In genomic region chr20:45338121-45339030, GRCh38 we compare ENCODE assay signal across 8 cellular contexts. TPM values are rescaled to one million over a fixed set of nuclear protein-coding genes. Genes with fewer than 3 reads are reported as not detected.
DNase-seq lines count a peak whose midpoint lies in the region; ATAC-seq, FAIRE-seq and TF ChIP-seq lines count a peak whose summit lies in the region.
"Had no signal": no experiment of that assay in that cellular context is flagged by ENCODE, and none has a peak within 500 bp of the region (broad histone marks: within the 10 kb centered on the region; RNA-seq: fewer than 3 reads in every experiment).

No MANE protein-coding gene starts in this region.

- CTCF ChIA-PET in A549 (lab: Yijun Ruan, JAX), result interaction anchor here (0.7 to 9.3 kb wide), 10 partner anchors 9 to 433 kb away, joined by 3 to 82 read pairs (median 6); partner anchors contain the start of gene SYS1

- H3K27ac ChIP-seq in A549, result peak overlapping the region; percentile 84 to 96
- H3K27ac ChIP-seq in body of pancreas, result peak overlapping the region; percentile 91 to 99 (median 98)
- H3K27ac ChIP-seq in mesodermal cell (ENCODE audit: low read depth, low read length, severe bottlenecking), result peak overlapping the region; percentile 96
- H3K27ac ChIP-seq: ovary had no signal

- TF ChIP-seq POLR2A in A549 (IDR thresholded peaks at IDR 0.05; ENCODE audit: low read length) (no peak), body of pancreas (IDR thresholded peaks at IDR 0.05) (no peak)

- no peak overlapping the region for H3K4me3 ChIP-seq in A549
- H3K4me3 ChIP-seq in body of pancreas, result no peak overlapping the region
- H3K4me3 ChIP-seq in mesodermal cell (ENCODE audit: extremely low read depth, insufficient read depth, low read length, poor library complexity, severe bottlenecking), result no peak overlapping the region
- H3K4me3 ChIP-seq: ovary had no signal

- DNase-seq in A549 (ENCODE audit: low read depth in 1 of 2, low spot score in 1 of 2), result no peak
- DNase-seq in body of pancreas, result peak in 1 of 4 donors; percentile 52
- no peak for DNase-seq in SIG-M5 treated with dmso at 0.1 percent for 504 hours (lab: John Stamatoyannopoulos, UW; ENCODE audit: unreplicated experiment)
- DNase-seq in left lobe of liver (ENCODE audit: low spot score), result no peak
- no peak for DNase-seq in RKO (ENCODE audit: low spot score)

- TF ChIP-seq EP300 in A549 (IDR thresholded peaks at IDR 0.05), result no peak

- intact Hi-C loops in body of pancreas (cut with DNase I), result no loop called here

- no peak for TF ChIP-seq RAD21 in A549 (conservative IDR thresholded peaks at IDR 0.05 in 1 of 2, IDR thresholded peaks at IDR 0.05 in 1 of 2)

- H3K9me3 ChIP-seq in A549 (no peaks in the 10 kb centered on the region), body of pancreas (no peaks in the 10 kb centered on the region), mesodermal cell (ENCODE audit: control insufficient read depth, low read length) (no peaks in the 10 kb centered on the region)
- H3K9me3 ChIP-seq: ovary had no signal

- 84% methylated on average over 11 of the region's 11 CpGs for WGBS in A549 (ENCODE audit: missing lambda C conversion rate)
- WGBS in body of pancreas, 2 donors, result 72 to 76% methylated on average over 8 to 11 of the region's 11 CpGs
- 54 to 78% methylated on average over 4 to 9 of the region's 11 CpGs for WGBS in mesodermal cell (ENCODE audit: insufficient coverage in 2 of 2), 2 experiments

- no peak for FAIRE-seq in A549 (lab: Jason Lieb, UNC)

- H3K4me1 ChIP-seq in A549 (peaks cover 84% of the 10 kb centered on the region), body of pancreas (peaks cover 83% of the 10 kb centered on the region), mesodermal cell (ENCODE audit: control insufficient read depth, insufficient read depth, low read length, poor library complexity, severe bottlenecking) (peaks cover 70% of the 10 kb centered on the region)

- peak overlapping the region; percentile 80 for H3K4me2 ChIP-seq in A549

- no peaks in the 10 kb centered on the region for H3K27me3 ChIP-seq in body of pancreas
- H3K27me3 ChIP-seq: ovary had no signal

- no peak for TF ChIP-seq CTCF in A549 (IDR thresholded peaks at IDR 0.05)
- TF ChIP-seq CTCF in body of pancreas (IDR thresholded peaks at IDR 0.05), result no peak

- H3K36me3 ChIP-seq in body of pancreas (replicated peaks in 1 of 2; ENCODE audit: insufficient read depth in 1 of 2, low read depth in 2 of 2), result peaks cover 2 to 6% of the 10 kb centered on the region in 2 donors
- H3K36me3 ChIP-seq in mesodermal cell (ENCODE audit: control insufficient read depth, insufficient read depth, low read length), result peaks cover 56% of the 10 kb centered on the region
- H3K36me3 ChIP-seq: ovary had no signal

- POLR2A ChIA-PET in A549 (lab: Yijun Ruan, JAX), result interaction anchor here (4.2 kb wide), 1 partner anchor 9 kb away, joined by 46 read pairs; the partner anchor contains the start of gene SDC4

- ATAC-seq in A549 (no peak), body of pancreas (no peak), left lobe of liver (no peak)

TF ChIP-seq in A549, 52 proteins besides CTCF, POLR2A, EP300 and RAD21:
- TF ChIP-seq TFCP2L1 (CRISPR knock-in tag; IDR thresholded peaks at IDR 0.05) (no peak), KDM5A (IDR thresholded peaks at IDR 0.05) (no peak), ELK1 (IDR thresholded peaks at IDR 0.05; ENCODE audit: low read depth, low read length) (no peak), FOSB (CRISPR knock-in tag; IDR thresholded peaks at IDR 0.05) (no peak), REST (IDR thresholded peaks at IDR 0.05) (no peak), CBX8 (IDR thresholded peaks at IDR 0.05) (no peak), ZC3H11A (IDR thresholded peaks at IDR 0.05) (no peak), RCOR1 (IDR thresholded peaks at IDR 0.05; ENCODE audit: low read depth, low read length) (no peak), HOXB13 (CRISPR knock-in tag; IDR thresholded peaks at IDR 0.05; ENCODE audit: low read depth) (no peak)

RNA-seq across cellular contexts. Expression of gene SDC4, which starts 9.8 kb away (rescaled TPM):
- polyA plus RNA-seq in A549 (2011; rRNA removed) (27.4 and 29.0 TPM in 2 replicates), A549 (2017; fragmentation: RNase III; extraction: RNeasy Plus Mini Kit Qiagen cat#74134 plus additional on column Dnase treatment) (35.6 to 40.2 TPM (median 39.2 TPM) in 3 replicates)
- 13.1 and 17.7 TPM in 2 replicates for polyA plus RNA-seq in A549 (2012; cell fraction: cytosol; rRNA removed)
- 12.6 and 21.5 TPM in 2 replicates for polyA plus RNA-seq in A549 (2012; cell fraction: nucleus; rRNA removed)
- polyA minus RNA-seq in A549 (2011; rRNA and poly(A)+ RNA removed), result 43.3 and 43.7 TPM in 2 replicates
- total RNA-seq in body of pancreas (10 to 100 TPM; 62.0 to 97.6 TPM), left lobe of liver (89.3 TPM)
- polyA plus RNA-seq in mesodermal cell (2013, experiment 1 of 2), result 119 TPM
- 125 TPM for polyA plus RNA-seq in mesodermal cell (2013, experiment 2 of 2)

RNA-seq across cellular contexts. Expression of gene SYS1, which starts 24.6 kb away (rescaled TPM):
- polyA plus RNA-seq in A549 (2011; rRNA removed) (27.6 and 30.5 TPM in 2 replicates), A549 (2017; fragmentation: RNase III; extraction: RNeasy Plus Mini Kit Qiagen cat#74134 plus additional on column Dnase treatment) (20.2 to 20.5 TPM (median 20.2 TPM) in 3 replicates)
- polyA plus RNA-seq in A549 (2012; cell fraction: cytosol; rRNA removed), result 46.0 and 62.2 TPM in 2 replicates
- 54.1 and 71.4 TPM in 2 replicates for polyA plus RNA-seq in A549 (2012; cell fraction: nucleus; rRNA removed)
- polyA minus RNA-seq in A549 (2011; rRNA and poly(A)+ RNA removed), result 47.1 and 63.5 TPM in 2 replicates
- total RNA-seq in body of pancreas (10 to 100 TPM; 14.2 to 15.3 TPM), left lobe of liver (16.9 TPM)
- 14.7 TPM for polyA plus RNA-seq in mesodermal cell (2013, experiment 1 of 2)
- 12.0 TPM for polyA plus RNA-seq in mesodermal cell (2013, experiment 2 of 2)

RNA-seq across cellular contexts. Expression of gene MATN4, which starts 30.3 kb away (rescaled TPM):
- polyA plus RNA-seq in A549 (2011; rRNA removed) (0.04 TPM in 1 of 2 replicates, not detected in the other), A549 (2017; fragmentation: RNase III; extraction: RNeasy Plus Mini Kit Qiagen cat#74134 plus additional on column Dnase treatment) (0.05 to 0.08 TPM (median 0.05 TPM) in 3 replicates)
- 0.14 and 0.17 TPM in 2 replicates for polyA plus RNA-seq in A549 (2012; cell fraction: cytosol; rRNA removed)
- polyA plus RNA-seq in A549 (2012; cell fraction: nucleus; rRNA removed), result 0.37 and 0.49 TPM in 2 replicates
- not detected in 2 replicates for polyA minus RNA-seq in A549 (2011; rRNA and poly(A)+ RNA removed)
- total RNA-seq in body of pancreas (1 to 10 TPM; 4.9 to 5.3 TPM), left lobe of liver (not detected)
- polyA plus RNA-seq in mesodermal cell (2013, experiment 1 of 2), result 0.59 TPM
- polyA plus RNA-seq in mesodermal cell (2013, experiment 2 of 2), result 0.20 TPM
- polyA plus RNA-seq: ovary had no signal

RNA-seq across cellular contexts. Expression of gene RBPJL, which starts 31.7 kb away (rescaled TPM):
- polyA plus RNA-seq in A549 (2011; rRNA removed) (not detected in 2 replicates), A549 (2017; fragmentation: RNase III; extraction: RNeasy Plus Mini Kit Qiagen cat#74134 plus additional on column Dnase treatment) (not detected in 3 replicates)
- 0.01 TPM in 1 of 2 replicates, not detected in the other for polyA plus RNA-seq in A549 (2012; cell fraction: cytosol; rRNA removed)
- polyA plus RNA-seq in A549 (2012; cell fraction: nucleus; rRNA removed), result not detected in 2 replicates
- not detected in 2 replicates for polyA minus RNA-seq in A549 (2011; rRNA and poly(A)+ RNA removed)
- total RNA-seq in body of pancreas (100 to 1,000 TPM; 306 to 837 TPM), left lobe of liver (0.23 TPM)
- not detected for polyA plus RNA-seq in mesodermal cell (2013, experiment 1 of 2)
- not detected for polyA plus RNA-seq in mesodermal cell (2013, experiment 2 of 2)
- total RNA-seq: LHCN-M2 had no signal
- polyA plus RNA-seq: ovary had no signal

RNA-seq across cellular contexts. Expression of gene TP53TG5, which starts 39.7 kb away (rescaled TPM):
- polyA plus RNA-seq in A549 (2011; rRNA removed), result not detected in 2 replicates
- polyA plus RNA-seq in A549 (2012; cell fraction: cytosol; rRNA removed), result not detected in 2 replicates
- polyA plus RNA-seq in A549 (2012; cell fraction: nucleus; rRNA removed), result not detected in 2 replicates
- not detected in 3 replicates for polyA plus RNA-seq in A549 (2017; fragmentation: RNase III; extraction: RNeasy Plus Mini Kit Qiagen cat#74134 plus additional on column Dnase treatment)
- not detected in 2 replicates for polyA minus RNA-seq in A549 (2011; rRNA and poly(A)+ RNA removed)
- not detected for total RNA-seq in body of pancreas
- not detected for polyA plus RNA-seq in mesodermal cell (2013, experiment 1 of 2)
- polyA plus RNA-seq in mesodermal cell (2013, experiment 2 of 2), result not detected
- total RNA-seq in left lobe of liver, result not detected
- total RNA-seq: LHCN-M2 had no signal
